ENCODE assay signal across 1 cellular context in the genomic region with DNA sequence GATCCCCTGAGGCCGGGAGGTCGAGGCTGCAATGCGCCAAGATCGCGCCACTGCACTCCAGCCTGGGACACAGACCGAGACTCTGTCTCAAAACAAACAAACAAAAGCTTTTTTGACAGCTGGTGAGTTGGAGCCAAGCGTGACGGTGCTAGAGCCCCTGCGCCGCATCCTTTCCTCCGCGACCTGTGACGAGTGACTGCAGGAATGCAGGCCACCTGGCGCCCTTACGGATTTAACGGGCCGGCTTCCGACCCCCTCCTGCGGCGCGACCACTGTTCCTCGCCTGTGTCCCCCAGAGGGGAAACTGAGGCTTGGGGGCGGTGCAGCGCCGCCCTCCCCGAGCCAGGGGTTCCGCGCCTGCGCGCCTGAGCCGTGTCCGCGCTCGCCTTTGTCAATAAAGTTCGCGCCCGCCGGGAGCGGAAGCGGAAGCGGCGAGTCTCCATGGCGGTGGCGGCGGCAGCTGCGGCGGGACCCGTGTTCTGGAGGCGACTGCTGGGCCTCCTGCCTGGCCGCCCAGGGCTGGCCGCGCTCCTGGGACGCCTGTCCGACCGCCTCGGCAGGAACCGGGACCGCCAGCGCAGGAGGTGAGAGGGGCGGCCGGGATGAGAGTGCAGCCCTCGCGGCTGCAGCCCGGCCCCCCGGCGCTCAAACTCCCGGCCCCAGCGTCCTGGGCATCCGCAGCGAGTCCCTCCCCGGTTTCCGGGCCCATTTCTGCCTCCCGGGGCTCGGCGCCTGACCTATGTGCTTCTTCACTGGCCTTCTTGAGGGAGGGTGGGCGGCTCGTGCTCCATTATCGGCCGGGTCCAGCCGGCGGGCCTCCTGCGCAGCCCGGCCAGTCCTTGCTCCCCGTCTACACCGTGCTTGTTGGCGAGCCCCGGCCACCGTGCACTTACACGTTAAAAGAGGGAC.
A peak's percentile ranks its signal among the peaks of the same experiment; 100 is the strongest.
TF ChIP-seq lines count a peak whose summit lies in the region.

A gene with protein sequence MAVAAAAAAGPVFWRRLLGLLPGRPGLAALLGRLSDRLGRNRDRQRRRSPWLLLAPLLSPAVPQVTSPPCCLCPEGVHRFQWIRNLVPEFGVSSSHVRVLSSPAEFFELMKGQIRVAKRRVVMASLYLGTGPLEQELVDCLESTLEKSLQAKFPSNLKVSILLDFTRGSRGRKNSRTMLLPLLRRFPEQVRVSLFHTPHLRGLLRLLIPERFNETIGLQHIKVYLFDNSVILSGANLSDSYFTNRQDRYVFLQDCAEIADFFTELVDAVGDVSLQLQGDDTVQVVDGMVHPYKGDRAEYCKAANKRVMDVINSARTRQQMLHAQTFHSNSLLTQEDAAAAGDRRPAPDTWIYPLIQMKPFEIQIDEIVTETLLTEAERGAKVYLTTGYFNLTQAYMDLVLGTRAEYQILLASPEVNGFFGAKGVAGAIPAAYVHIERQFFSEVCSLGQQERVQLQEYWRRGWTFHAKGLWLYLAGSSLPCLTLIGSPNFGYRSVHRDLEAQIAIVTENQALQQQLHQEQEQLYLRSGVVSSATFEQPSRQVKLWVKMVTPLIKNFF (plus strand): TSS at position 425 of the 909 bp plus-strand sequence. CDS start 17 bp downstream, at position 442.

TF ChIP-seq in HepG2, 621 proteins besides CTCF, POLR2A, EP300 and RAD21 (continued from another document and continues in another):
- TF ChIP-seq, protein P1, sequence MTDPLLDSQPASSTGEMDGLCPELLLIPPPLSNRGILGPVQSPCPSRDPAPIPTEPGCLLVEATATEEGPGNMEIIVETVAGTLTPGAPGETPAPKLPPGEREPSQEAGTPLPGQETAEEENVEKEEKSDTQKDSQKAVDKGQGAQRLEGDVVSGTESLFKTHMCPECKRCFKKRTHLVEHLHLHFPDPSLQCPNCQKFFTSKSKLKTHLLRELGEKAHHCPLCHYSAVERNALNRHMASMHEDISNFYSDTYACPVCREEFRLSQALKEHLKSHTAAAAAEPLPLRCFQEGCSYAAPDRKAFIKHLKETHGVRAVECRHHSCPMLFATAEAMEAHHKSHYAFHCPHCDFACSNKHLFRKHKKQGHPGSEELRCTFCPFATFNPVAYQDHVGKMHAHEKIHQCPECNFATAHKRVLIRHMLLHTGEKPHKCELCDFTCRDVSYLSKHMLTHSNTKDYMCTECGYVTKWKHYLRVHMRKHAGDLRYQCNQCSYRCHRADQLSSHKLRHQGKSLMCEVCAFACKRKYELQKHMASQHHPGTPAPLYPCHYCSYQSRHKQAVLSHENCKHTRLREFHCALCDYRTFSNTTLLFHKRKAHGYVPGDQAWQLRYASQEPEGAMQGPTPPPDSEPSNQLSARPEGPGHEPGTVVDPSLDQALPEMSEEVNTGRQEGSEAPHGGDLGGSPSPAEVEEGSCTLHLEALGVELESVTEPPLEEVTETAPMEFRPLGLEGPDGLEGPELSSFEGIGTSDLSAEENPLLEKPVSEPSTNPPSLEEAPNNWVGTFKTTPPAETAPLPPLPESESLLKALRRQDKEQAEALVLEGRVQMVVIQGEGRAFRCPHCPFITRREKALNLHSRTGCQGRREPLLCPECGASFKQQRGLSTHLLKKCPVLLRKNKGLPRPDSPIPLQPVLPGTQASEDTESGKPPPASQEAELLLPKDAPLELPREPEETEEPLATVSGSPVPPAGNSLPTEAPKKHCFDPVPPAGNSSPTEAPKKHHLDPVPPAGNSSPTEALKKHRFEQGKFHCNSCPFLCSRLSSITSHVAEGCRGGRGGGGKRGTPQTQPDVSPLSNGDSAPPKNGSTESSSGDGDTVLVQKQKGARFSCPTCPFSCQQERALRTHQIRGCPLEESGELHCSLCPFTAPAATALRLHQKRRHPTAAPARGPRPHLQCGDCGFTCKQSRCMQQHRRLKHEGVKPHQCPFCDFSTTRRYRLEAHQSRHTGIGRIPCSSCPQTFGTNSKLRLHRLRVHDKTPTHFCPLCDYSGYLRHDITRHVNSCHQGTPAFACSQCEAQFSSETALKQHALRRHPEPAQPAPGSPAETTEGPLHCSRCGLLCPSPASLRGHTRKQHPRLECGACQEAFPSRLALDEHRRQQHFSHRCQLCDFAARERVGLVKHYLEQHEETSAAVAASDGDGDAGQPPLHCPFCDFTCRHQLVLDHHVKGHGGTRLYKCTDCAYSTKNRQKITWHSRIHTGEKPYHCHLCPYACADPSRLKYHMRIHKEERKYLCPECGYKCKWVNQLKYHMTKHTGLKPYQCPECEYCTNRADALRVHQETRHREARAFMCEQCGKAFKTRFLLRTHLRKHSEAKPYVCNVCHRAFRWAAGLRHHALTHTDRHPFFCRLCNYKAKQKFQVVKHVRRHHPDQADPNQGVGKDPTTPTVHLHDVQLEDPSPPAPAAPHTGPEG (CRISPR knock-in tag; IDR thresholded peaks at IDR 0.05) = peak; percentile 40
- TF ChIP-seq SKI (IDR thresholded peaks at IDR 0.05; ENCODE audit: partially characterized antibody) (peak; percentile 66), FOXM1 (CRISPR knock-in tag; IDR thresholded peaks at IDR 0.05) (no peak), FOSL1 (CRISPR knock-in tag; IDR thresholded peaks at IDR 0.05; ENCODE audit: borderline replicate concordance) (no peak), MEIS1 (CRISPR knock-in tag; IDR thresholded peaks at IDR 0.05; ENCODE audit: borderline replicate concordance) (no peak), EHMT2 (IDR thresholded peaks at IDR 0.05; ENCODE audit: borderline replicate concordance, low read depth, low read length) (no peak), ZBTB8A (CRISPR knock-in tag; IDR thresholded peaks at IDR 0.05; ENCODE audit: borderline replicate concordance, low read depth) (no peak), ZNF329 (CRISPR knock-in tag; IDR thresholded peaks at IDR 0.05; ENCODE audit: low read depth) (peak; percentile 70), NCOR1 (IDR thresholded peaks at IDR 0.05; ENCODE audit: borderline replicate concordance, low read length) (peak; percentile 32; the same call in 1 of the 2 replicates), XBP1 (CRISPR knock-in tag; IDR thresholded peaks at IDR 0.05) (no peak), DNMT1 (CRISPR knock-in tag; IDR thresholded peaks at IDR 0.05) (peak; percentile 57), HDAC6 (IDR thresholded peaks at IDR 0.05; ENCODE audit: low read depth, low read length) (no peak), ZNF17 (CRISPR knock-in tag; IDR thresholded peaks at IDR 0.05) (no peak), SPEN (CRISPR knock-in tag; IDR thresholded peaks at IDR 0.05; ENCODE audit: low read depth) (peak; percentile 96), ZBTB38 (CRISPR knock-in tag; IDR thresholded peaks at IDR 0.05) (peak; percentile 99), KAT7 (CRISPR knock-in tag; IDR thresholded peaks at IDR 0.05; ENCODE audit: borderline replicate concordance) (peak; percentile 98), ZBTB21 (CRISPR knock-in tag; IDR thresholded peaks at IDR 0.05) (0 out of 2 replicates have a peak, but pooled peaks have one; percentile 40), PRMT3 (CRISPR knock-in tag; IDR thresholded peaks at IDR 0.05; ENCODE audit: borderline replicate concordance, low read depth) (no peak), ZNF33B (CRISPR knock-in tag; IDR thresholded peaks at IDR 0.05) (peak; percentile 97), ISL2 (CRISPR knock-in tag; IDR thresholded peaks at IDR 0.05) (peak; percentile 24; the same call in 1 of the 2 replicates)
- TF ChIP-seq, protein P2, sequence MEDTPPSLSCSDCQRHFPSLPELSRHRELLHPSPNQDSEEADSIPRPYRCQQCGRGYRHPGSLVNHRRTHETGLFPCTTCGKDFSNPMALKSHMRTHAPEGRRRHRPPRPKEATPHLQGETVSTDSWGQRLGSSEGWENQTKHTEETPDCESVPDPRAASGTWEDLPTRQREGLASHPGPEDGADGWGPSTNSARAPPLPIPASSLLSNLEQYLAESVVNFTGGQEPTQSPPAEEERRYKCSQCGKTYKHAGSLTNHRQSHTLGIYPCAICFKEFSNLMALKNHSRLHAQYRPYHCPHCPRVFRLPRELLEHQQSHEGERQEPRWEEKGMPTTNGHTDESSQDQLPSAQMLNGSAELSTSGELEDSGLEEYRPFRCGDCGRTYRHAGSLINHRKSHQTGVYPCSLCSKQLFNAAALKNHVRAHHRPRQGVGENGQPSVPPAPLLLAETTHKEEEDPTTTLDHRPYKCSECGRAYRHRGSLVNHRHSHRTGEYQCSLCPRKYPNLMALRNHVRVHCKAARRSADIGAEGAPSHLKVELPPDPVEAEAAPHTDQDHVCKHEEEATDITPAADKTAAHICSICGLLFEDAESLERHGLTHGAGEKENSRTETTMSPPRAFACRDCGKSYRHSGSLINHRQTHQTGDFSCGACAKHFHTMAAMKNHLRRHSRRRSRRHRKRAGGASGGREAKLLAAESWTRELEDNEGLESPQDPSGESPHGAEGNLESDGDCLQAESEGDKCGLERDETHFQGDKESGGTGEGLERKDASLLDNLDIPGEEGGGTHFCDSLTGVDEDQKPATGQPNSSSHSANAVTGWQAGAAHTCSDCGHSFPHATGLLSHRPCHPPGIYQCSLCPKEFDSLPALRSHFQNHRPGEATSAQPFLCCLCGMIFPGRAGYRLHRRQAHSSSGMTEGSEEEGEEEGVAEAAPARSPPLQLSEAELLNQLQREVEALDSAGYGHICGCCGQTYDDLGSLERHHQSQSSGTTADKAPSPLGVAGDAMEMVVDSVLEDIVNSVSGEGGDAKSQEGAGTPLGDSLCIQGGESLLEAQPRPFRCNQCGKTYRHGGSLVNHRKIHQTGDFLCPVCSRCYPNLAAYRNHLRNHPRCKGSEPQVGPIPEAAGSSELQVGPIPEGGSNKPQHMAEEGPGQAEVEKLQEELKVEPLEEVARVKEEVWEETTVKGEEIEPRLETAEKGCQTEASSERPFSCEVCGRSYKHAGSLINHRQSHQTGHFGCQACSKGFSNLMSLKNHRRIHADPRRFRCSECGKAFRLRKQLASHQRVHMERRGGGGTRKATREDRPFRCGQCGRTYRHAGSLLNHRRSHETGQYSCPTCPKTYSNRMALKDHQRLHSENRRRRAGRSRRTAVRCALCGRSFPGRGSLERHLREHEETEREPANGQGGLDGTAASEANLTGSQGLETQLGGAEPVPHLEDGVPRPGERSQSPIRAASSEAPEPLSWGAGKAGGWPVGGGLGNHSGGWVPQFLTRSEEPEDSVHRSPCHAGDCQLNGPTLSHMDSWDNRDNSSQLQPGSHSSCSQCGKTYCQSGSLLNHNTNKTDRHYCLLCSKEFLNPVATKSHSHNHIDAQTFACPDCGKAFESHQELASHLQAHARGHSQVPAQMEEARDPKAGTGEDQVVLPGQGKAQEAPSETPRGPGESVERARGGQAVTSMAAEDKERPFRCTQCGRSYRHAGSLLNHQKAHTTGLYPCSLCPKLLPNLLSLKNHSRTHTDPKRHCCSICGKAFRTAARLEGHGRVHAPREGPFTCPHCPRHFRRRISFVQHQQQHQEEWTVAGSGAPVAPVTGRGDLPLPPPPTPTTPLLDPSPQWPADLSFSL (CRISPR knock-in tag; IDR thresholded peaks at IDR 0.05) = no peak; the same call in 1 of the 2 replicates
- TF ChIP-seq, protein P3, sequence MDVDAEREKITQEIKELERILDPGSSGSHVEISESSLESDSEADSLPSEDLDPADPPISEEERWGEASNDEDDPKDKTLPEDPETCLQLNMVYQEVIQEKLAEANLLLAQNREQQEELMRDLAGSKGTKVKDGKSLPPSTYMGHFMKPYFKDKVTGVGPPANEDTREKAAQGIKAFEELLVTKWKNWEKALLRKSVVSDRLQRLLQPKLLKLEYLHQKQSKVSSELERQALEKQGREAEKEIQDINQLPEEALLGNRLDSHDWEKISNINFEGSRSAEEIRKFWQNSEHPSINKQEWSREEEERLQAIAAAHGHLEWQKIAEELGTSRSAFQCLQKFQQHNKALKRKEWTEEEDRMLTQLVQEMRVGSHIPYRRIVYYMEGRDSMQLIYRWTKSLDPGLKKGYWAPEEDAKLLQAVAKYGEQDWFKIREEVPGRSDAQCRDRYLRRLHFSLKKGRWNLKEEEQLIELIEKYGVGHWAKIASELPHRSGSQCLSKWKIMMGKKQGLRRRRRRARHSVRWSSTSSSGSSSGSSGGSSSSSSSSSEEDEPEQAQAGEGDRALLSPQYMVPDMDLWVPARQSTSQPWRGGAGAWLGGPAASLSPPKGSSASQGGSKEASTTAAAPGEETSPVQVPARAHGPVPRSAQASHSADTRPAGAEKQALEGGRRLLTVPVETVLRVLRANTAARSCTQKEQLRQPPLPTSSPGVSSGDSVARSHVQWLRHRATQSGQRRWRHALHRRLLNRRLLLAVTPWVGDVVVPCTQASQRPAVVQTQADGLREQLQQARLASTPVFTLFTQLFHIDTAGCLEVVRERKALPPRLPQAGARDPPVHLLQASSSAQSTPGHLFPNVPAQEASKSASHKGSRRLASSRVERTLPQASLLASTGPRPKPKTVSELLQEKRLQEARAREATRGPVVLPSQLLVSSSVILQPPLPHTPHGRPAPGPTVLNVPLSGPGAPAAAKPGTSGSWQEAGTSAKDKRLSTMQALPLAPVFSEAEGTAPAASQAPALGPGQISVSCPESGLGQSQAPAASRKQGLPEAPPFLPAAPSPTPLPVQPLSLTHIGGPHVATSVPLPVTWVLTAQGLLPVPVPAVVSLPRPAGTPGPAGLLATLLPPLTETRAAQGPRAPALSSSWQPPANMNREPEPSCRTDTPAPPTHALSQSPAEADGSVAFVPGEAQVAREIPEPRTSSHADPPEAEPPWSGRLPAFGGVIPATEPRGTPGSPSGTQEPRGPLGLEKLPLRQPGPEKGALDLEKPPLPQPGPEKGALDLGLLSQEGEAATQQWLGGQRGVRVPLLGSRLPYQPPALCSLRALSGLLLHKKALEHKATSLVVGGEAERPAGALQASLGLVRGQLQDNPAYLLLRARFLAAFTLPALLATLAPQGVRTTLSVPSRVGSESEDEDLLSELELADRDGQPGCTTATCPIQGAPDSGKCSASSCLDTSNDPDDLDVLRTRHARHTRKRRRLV (CRISPR knock-in tag; IDR thresholded peaks at IDR 0.05) = 0 out of 2 replicates have a peak, but pooled peaks have one; percentile 29
- TF ChIP-seq, protein P4, sequence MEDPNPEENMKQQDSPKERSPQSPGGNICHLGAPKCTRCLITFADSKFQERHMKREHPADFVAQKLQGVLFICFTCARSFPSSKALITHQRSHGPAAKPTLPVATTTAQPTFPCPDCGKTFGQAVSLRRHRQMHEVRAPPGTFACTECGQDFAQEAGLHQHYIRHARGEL (CRISPR knock-in tag; IDR thresholded peaks at IDR 0.05) = no peak
- TF ChIP-seq, protein P5, sequence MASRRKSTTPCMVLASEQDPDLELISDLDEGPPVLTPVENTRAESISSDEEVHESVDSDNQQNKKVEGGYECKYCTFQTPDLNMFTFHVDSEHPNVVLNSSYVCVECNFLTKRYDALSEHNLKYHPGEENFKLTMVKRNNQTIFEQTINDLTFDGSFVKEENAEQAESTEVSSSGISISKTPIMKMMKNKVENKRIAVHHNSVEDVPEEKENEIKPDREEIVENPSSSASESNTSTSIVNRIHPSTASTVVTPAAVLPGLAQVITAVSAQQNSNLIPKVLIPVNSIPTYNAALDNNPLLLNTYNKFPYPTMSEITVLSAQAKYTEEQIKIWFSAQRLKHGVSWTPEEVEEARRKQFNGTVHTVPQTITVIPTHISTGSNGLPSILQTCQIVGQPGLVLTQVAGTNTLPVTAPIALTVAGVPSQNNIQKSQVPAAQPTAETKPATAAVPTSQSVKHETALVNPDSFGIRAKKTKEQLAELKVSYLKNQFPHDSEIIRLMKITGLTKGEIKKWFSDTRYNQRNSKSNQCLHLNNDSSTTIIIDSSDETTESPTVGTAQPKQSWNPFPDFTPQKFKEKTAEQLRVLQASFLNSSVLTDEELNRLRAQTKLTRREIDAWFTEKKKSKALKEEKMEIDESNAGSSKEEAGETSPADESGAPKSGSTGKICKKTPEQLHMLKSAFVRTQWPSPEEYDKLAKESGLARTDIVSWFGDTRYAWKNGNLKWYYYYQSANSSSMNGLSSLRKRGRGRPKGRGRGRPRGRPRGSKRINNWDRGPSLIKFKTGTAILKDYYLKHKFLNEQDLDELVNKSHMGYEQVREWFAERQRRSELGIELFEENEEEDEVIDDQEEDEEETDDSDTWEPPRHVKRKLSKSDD (CRISPR knock-in tag; IDR thresholded peaks at IDR 0.05; ENCODE audit: low read depth) = peak; percentile 96
